ENCODE assay signal across 1 cellular context in the genomic region with DNA sequence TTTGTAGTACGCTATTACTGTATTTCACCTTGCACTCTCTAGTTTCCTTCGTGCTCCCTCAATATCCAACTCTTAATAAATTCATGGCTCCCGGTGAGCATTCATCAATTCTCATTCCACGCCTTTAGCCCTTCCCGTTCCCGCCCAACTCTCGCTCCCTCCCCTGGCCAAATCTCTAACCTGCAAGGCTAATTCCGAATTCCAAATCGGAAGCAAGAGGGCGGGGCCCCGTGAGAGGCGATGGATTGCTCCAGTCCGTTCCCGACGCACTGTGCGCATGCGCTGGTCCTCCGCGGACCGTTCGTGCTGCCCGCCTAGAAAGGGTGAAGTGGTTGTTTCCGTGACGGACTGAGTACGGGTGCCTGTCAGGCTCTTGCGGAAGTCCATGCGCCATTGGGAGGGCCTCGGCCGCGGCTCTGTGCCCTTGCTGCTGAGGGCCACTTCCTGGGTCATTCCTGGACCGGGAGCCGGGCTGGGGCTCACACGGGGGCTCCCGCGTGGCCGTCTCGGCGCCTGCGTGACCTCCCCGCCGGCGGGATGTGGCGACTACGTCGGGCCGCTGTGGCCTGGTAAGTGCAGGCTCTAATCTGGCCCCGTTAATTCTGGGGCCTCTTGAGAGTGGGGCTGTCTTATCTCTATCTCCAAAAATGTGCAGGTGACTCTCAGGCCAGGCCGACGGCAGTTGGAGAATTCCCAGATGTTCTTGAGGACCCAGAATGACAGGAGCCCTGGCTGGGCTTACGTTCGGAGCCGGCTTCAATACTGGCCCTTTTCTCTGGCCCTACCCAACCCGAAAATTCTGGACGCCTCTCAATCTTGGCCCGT.
TF ChIP-seq lines count a peak whose summit lies in the region.

TSS of gene OPA1 (plus strand) at position 368 of the 825 bp plus-strand sequence. CDS start at position 538, 170 bp downstream.

TF ChIP-seq in K562, 482 proteins besides CTCF, POLR2A, EP300 and RAD21 (continued from another document):
- TF ChIP-seq KDM4B (IDR thresholded peaks at IDR 0.05; ENCODE audit: borderline replicate concordance in 2 of 2, low read depth in 1 of 2) (peak in 1 of 2 experiments; percentile 93; a peak in 2 of 4 replicates), NEUROD1 (IDR thresholded peaks at IDR 0.05; ENCODE audit: borderline replicate concordance, low read depth, low read length, partially characterized antibody) (peak; percentile 94), ZEB2 (IDR thresholded peaks at IDR 0.05) (peak; percentile 94), ZNF436 (CRISPR knock-in tag; IDR thresholded peaks at IDR 0.05) (no peak), NBN (IDR thresholded peaks at IDR 0.05; ENCODE audit: low read depth) (peak; percentile 73), MYBL2 (IDR thresholded peaks at IDR 0.05; ENCODE audit: low read depth) (peak; percentile 91), MYBL2 (CRISPR knock-in tag; IDR thresholded peaks at IDR 0.05; ENCODE audit: borderline replicate concordance) (peak; percentile 40; the same call in 1 of the 2 replicates), DIDO1 (tag; IDR thresholded peaks at IDR 0.05; ENCODE audit: low read depth) (peak; percentile 95), MLLT1 (IDR thresholded peaks at IDR 0.05) (no peak), NCOA6 (IDR thresholded peaks at IDR 0.05) (no peak), SUPT5H (IDR thresholded peaks at IDR 0.05) (peak; percentile 81), NFIC (IDR thresholded peaks at IDR 0.05) (peak; percentile 59), ZNF274 (IDR thresholded peaks at IDR 0.05; ENCODE audit: borderline replicate concordance, low read depth, low read length) (no peak), JUN (IDR thresholded peaks at IDR 0.05; ENCODE audit: borderline replicate concordance, low read depth, low read length) (peak; percentile 76; the same call in 1 of the 2 replicates), JUN (CRISPR knock-in tag; IDR thresholded peaks at IDR 0.05; ENCODE audit: borderline replicate concordance) (peak; percentile 95), CBX2 (IDR thresholded peaks at IDR 0.05; ENCODE audit: insufficient read depth, low read length, poor library complexity, severe bottlenecking) (no peak), NR2C1 (IDR thresholded peaks at IDR 0.05) (peak; percentile 90), NR2C1 (tag; IDR thresholded peaks at IDR 0.05) (peak; percentile 94), TCF3 (CRISPR knock-in tag; IDR thresholded peaks at IDR 0.05) (peak; percentile 13; the same call in 1 of the 2 replicates), ZNF134 (CRISPR knock-in tag; conservative IDR thresholded peaks at IDR 0.05) (no peak), ZNF592 (IDR thresholded peaks at IDR 0.05) (peak; percentile 84), ZNF398 (CRISPR knock-in tag; IDR thresholded peaks at IDR 0.05) (no peak), ZNF197 (CRISPR knock-in tag; IDR thresholded peaks at IDR 0.05; ENCODE audit: low read depth) (peak; percentile 32; the same call in 1 of the 2 replicates), ZZZ3 (IDR thresholded peaks at IDR 0.05) (0 out of 2 replicates have a peak, but pooled peaks have one; percentile 67)
- TF ChIP-seq, protein P1, sequence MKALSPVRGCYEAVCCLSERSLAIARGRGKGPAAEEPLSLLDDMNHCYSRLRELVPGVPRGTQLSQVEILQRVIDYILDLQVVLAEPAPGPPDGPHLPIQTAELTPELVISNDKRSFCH (CRISPR knock-in tag; IDR thresholded peaks at IDR 0.05), result no peak
- TF ChIP-seq, protein P1 (tag; IDR thresholded peaks at IDR 0.05), result no peak
- TF ChIP-seq, protein P2, sequence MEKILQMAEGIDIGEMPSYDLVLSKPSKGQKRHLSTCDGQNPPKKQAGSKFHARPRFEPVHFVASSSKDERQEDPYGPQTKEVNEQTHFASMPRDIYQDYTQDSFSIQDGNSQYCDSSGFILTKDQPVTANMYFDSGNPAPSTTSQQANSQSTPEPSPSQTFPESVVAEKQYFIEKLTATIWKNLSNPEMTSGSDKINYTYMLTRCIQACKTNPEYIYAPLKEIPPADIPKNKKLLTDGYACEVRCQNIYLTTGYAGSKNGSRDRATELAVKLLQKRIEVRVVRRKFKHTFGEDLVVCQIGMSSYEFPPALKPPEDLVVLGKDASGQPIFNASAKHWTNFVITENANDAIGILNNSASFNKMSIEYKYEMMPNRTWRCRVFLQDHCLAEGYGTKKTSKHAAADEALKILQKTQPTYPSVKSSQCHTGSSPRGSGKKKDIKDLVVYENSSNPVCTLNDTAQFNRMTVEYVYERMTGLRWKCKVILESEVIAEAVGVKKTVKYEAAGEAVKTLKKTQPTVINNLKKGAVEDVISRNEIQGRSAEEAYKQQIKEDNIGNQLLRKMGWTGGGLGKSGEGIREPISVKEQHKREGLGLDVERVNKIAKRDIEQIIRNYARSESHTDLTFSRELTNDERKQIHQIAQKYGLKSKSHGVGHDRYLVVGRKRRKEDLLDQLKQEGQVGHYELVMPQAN (IDR thresholded peaks at IDR 0.05; ENCODE audit: borderline replicate concordance), result peak; percentile 63; the same call in 1 of the 2 replicates
- TF ChIP-seq, protein P3, sequence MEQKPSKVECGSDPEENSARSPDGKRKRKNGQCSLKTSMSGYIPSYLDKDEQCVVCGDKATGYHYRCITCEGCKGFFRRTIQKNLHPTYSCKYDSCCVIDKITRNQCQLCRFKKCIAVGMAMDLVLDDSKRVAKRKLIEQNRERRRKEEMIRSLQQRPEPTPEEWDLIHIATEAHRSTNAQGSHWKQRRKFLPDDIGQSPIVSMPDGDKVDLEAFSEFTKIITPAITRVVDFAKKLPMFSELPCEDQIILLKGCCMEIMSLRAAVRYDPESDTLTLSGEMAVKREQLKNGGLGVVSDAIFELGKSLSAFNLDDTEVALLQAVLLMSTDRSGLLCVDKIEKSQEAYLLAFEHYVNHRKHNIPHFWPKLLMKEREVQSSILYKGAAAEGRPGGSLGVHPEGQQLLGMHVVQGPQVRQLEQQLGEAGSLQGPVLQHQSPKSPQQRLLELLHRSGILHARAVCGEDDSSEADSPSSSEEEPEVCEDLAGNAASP (IDR thresholded peaks at IDR 0.05), result no peak
